Comparison of ENCODE assay signal across 22 cellular contexts in genomic region chr13:46600943-46601311, GRCh38. TPM values are rescaled to one million over a fixed set of nuclear protein-coding genes. Genes with fewer than 3 reads are reported as not detected.
DNase-seq lines count a peak whose midpoint lies in the region; ATAC-seq and TF ChIP-seq lines count a peak whose summit lies in the region.
"Had no signal": no experiment of that assay in that cellular context is flagged by ENCODE, and none has a peak within 500 bp of the region (broad histone marks: within the 10 kb centered on the region; RNA-seq: fewer than 3 reads in every experiment).

No MANE protein-coding gene starts in this region.

- TSS peak; percentile 70 for BruUV-seq in MCF 10A (replicated peaks; lab: Mats Ljungman, UMichigan)

- H3K9ac ChIP-seq in SK-N-MC (ENCODE audit: insufficient read length) = no peak overlapping the region

- TF ChIP-seq CTCF in MCF 10A (IDR thresholded peaks at IDR 0.05; ENCODE audit: unreplicated experiment) = no peak
- TF ChIP-seq CTCF in breast epithelium (IDR thresholded peaks at IDR 0.05) = no peak
- TF ChIP-seq CTCF in right lobe of liver (IDR thresholded peaks at IDR 0.05) = no peak
- no peak for TF ChIP-seq CTCF in tibial artery (IDR thresholded peaks at IDR 0.05)
- TF ChIP-seq CTCF in ovary (IDR thresholded peaks at IDR 0.05) = no peak

- no peaks in the 10 kb centered on the region for H3K27me3 ChIP-seq in breast epithelium
- no peaks in the 10 kb centered on the region for H3K27me3 ChIP-seq in right lobe of liver
- H3K27me3 ChIP-seq in tibial artery = no peaks in the 10 kb centered on the region
- no peaks in the 10 kb centered on the region for H3K27me3 ChIP-seq in ovary
- H3K27me3 ChIP-seq: heart left ventricle, SJCRH30, thyroid gland had no signal

- H3K36me3 Mint-ChIP-seq in MCF 10A (ENCODE audit: insufficient read depth, unreplicated experiment) = no peaks in the 10 kb centered on the region
- H3K36me3 Mint-ChIP-seq: immature natural killer cell had no signal

- H3K4me3 ChIP-seq in breast epithelium (no peak overlapping the region), SK-N-MC (no peak overlapping the region), right lobe of liver (no peak overlapping the region), tibial artery (no peak overlapping the region), ovary (no peak overlapping the region)
- H3K4me3 ChIP-seq: heart left ventricle, prostate gland, SJCRH30, smooth muscle cell, thyroid gland had no signal

- TF ChIP-seq POLR2A in breast epithelium (IDR thresholded peaks at IDR 0.05) (no peak), right lobe of liver (IDR thresholded peaks at IDR 0.05) (no peak), ovary (IDR thresholded peaks at IDR 0.05) (no peak)

- ATAC-seq in right lobe of liver (no peak), GM21526 (IDR thresholded peaks at IDR 0.05; ENCODE audit: low FRiP score, unreplicated experiment) (no peak)
- ATAC-seq: effector memory CD8-positive, alpha-beta T cell; heart left ventricle had no signal

- no peaks in the 10 kb centered on the region for H3K9me3 ChIP-seq in breast epithelium
- no peaks in the 10 kb centered on the region for H3K9me3 ChIP-seq in SK-N-MC (ENCODE audit: low read depth, low read length)
- H3K9me3 ChIP-seq in right lobe of liver = no peaks in the 10 kb centered on the region
- H3K9me3 ChIP-seq in tibial artery = no peaks in the 10 kb centered on the region
- H3K9me3 ChIP-seq in ovary = no peaks in the 10 kb centered on the region
- H3K9me3 ChIP-seq: heart left ventricle, prostate gland, SJCRH30, thyroid gland had no signal

- H3K27ac Mint-ChIP-seq in MCF 10A (ENCODE audit: low read depth, unreplicated experiment) = peak overlapping the region; percentile 55
- H3K27ac Mint-ChIP-seq: HFFc6 had no signal

- peak overlapping the region; percentile 11 for H3K4me3 Mint-ChIP-seq in MCF 10A (ENCODE audit: unreplicated experiment)
- H3K4me3 Mint-ChIP-seq: effector memory CD8-positive, alpha-beta T cell; HFFc6 had no signal

- DNase-seq in MCF 10A (ENCODE audit: unreplicated experiment) (no peak), breast epithelium (ENCODE audit: low spot score in 2 of 2) (no peak), SK-N-MC (ENCODE audit: low read depth, low spot score) (no peak), right lobe of liver (no peak), tibial artery (no peak), CD1c-positive myeloid dendritic cell (ENCODE audit: extremely low spot score) (no peak), ovary (no peak)
- DNase-seq: activated gamma-delta T cell; anterior cingulate cortex; COR-L47; effector memory CD8-positive, alpha-beta T cell; heart left ventricle; immature natural killer cell; NCI-H1092 treated with DMSO at 0.1 percent for 48 hours; OCI-M1; SJCRH30; stimulated activated CD4-positive, alpha-beta T cell treated with anti-CD3 and anti-CD28 coated beads, Interleukin-4, amount 100 ng/mL, for 4 hours; thyroid gland had no signal

- H3K27me3 Mint-ChIP-seq in MCF 10A (ENCODE audit: insufficient read depth, unreplicated experiment) = no peaks in the 10 kb centered on the region
- H3K27me3 Mint-ChIP-seq: effector memory CD8-positive, alpha-beta T cell had no signal

- H3K27ac ChIP-seq in breast epithelium = peak overlapping the region in 1 of 2 donors; percentile 59
- H3K27ac ChIP-seq in SK-N-MC = peak overlapping the region; percentile 69
- peak overlapping the region; percentile 18 to 52 (median 51) for H3K27ac ChIP-seq in right lobe of liver
- peak overlapping the region; percentile 55 to 57 for H3K27ac ChIP-seq in tibial artery
- H3K27ac ChIP-seq in ovary = no peak overlapping the region
- H3K27ac ChIP-seq: prostate gland, SJCRH30, thyroid gland had no signal

- CTCF ChIA-PET in MCF 10A (lab: Yijun Ruan, JAX) = interaction anchor here (3.3 kb wide), 1 partner anchor 49 kb away, joined by 13 read pairs; the partner anchor contains the start of gene LRCH1

- intact Hi-C loops in MCF 10A (cut with micrococcal nuclease) = loop anchor here (5.0 kb wide), 1 partner anchor 56 kb away; no protein-coding TSS in a partner anchor
- intact Hi-C loops in breast epithelium (cut with DNase I; ENCODE audit: low total_unique reads) = loop anchor here (5.0 kb wide), 1 partner anchor 49 kb away; the partner anchor contains the start of gene LRCH1
- intact Hi-C loops in right lobe of liver (cut with DNase I) = no loop called here
- intact Hi-C loops in tibial artery (cut with DNase I; ENCODE audit: low total_unique reads) = no loop called here
- intact Hi-C loops in ovary (cut with DNase I) = no loop called here

- H3K4me1 Mint-ChIP-seq in MCF 10A (ENCODE audit: insufficient read depth, unreplicated experiment) = peaks cover 34% of the 10 kb centered on the region

- TF ChIP-seq EP300 in ovary (IDR thresholded peaks at IDR 0.05) = no peak

- H3K4me1 ChIP-seq in breast epithelium = peaks cover 0 to 13% of the 10 kb centered on the region in 2 donors
- H3K4me1 ChIP-seq in right lobe of liver = peaks cover 0 to 62% (median 17%) of the 10 kb centered on the region in 4 donors
- peaks cover 0 to 78% (median 62%) of the 10 kb centered on the region in 4 donors for H3K4me1 ChIP-seq in tibial artery
- H3K4me1 ChIP-seq in ovary (ENCODE audit: insufficient read depth) = peaks cover 9% of the 10 kb centered on the region

- 90% methylated on average over 3 of the region's 3 CpGs for WGBS in right lobe of liver (ENCODE audit: insufficient coverage, low coverage, low lambda C conversion rate, missing lambda C conversion rate)
- 79 to 91% (median 90%) methylated on average over 3 of the region's 3 CpGs for WGBS in ovary, 3 donors

- no peaks in the 10 kb centered on the region for H3K36me3 ChIP-seq in breast epithelium
- no peaks in the 10 kb centered on the region for H3K36me3 ChIP-seq in SK-N-MC (ENCODE audit: insufficient read depth, low read length)
- no peaks in the 10 kb centered on the region for H3K36me3 ChIP-seq in right lobe of liver
- H3K36me3 ChIP-seq in tibial artery = no peaks in the 10 kb centered on the region
- H3K36me3 ChIP-seq in ovary = no peaks in the 10 kb centered on the region
- H3K36me3 ChIP-seq: heart left ventricle, prostate gland, SJCRH30, thyroid gland had no signal

- H3K9me3 Mint-ChIP-seq in MCF 10A (ENCODE audit: unreplicated experiment) = no peaks in the 10 kb centered on the region
- H3K9me3 Mint-ChIP-seq: effector memory CD8-positive, alpha-beta T cell; HFFc6; immature natural killer cell had no signal

- POLR2A ChIA-PET in MCF 10A (lab: Yijun Ruan, JAX) = interaction anchor here (0.9 to 1.5 kb wide), 5 partner anchors 10 to 35 kb away, joined by 3 to 5 read pairs (median 3); no protein-coding TSS in a partner anchor

RNA-seq across cellular contexts. Expression of gene LRCH1, which starts 48.0 kb away (rescaled TPM):
- total RNA-seq in MCF 10A (2022) (15.4 and 16.5 TPM in 2 replicates), breast epithelium (10 to 100 TPM; 17.0 to 40.4 (median 24.6) TPM), right lobe of liver (1 to 10 TPM; 5.4 to 9.6 (median 7.7) TPM), ovary (10 to 100 TPM; 10.1 to 19.3 (median 15.8) TPM)
- 10 to 100 TPM in 1 of 2 donors, 1 to 10 TPM in 1; 7.6 to 18.8 TPM for polyA plus RNA-seq in ovary

Comparison
In these comparisons a context has a peak if more than half of its experiments do, and no peak if none do; other contexts are left out.
1. H3K27ac ChIP-seq: peak in SK-N-MC (single experiment), right lobe of liver (3 of 3) and tibial artery (2 of 2); none in ovary (0 of 2).
2. intact Hi-C loops: an anchor here in MCF 10A (5.0 kb wide) and breast epithelium (5.0 kb wide); none called in right lobe of liver, tibial artery and ovary.